1 cellular context compared by ENCODE assay signal in the genomic region with DNA sequence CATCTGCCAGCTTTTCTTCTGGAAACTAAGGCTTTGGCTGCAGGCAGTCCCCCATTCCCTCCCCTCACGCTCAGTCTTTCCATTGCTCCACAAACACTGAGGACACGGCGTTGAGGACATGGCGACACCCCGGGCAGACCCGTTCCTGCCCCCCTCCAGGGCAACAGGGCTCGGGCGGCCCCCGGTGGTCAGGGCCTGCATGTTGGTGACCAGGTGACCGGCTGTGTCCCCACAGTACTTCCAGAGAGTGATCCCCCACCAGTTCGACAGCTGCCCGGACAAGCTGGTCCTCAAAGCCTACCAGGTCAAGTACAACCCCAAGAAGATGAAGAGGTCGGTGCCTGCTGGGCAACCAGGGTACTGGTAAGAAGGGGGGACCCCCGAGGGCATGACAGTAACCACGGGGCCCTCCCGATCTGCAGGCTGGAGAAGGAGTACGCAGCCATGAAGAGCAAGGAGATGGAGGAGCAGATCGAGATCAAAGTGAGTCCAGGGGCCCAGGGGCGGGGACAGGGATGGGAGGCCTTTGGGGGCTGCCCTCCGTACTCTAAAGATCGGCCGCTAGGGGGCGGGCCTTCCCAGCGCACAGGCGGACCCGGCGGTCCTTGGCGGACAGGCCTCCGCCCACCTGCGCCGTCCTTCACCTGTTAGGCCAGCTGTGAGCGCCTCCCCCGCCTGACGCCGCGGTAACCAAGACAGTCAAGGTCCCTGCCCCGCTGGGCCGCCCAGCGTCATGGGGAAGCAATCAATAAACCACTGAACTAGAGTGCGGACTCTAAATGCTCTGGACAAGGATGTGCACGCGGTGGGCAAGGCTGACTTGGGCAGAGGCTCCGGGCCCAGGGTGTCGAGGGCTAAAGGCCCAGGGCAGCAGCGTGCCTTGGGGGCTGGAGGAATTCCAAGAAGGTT.
TF ChIP-seq lines count a peak whose summit lies in the region.

No MANE protein-coding gene starts in this region.

TF ChIP-seq in neural cell, 6 proteins besides CTCF, POLR2A, EP300 and RAD21 (continued from another document):
- TF ChIP-seq, protein P1, sequence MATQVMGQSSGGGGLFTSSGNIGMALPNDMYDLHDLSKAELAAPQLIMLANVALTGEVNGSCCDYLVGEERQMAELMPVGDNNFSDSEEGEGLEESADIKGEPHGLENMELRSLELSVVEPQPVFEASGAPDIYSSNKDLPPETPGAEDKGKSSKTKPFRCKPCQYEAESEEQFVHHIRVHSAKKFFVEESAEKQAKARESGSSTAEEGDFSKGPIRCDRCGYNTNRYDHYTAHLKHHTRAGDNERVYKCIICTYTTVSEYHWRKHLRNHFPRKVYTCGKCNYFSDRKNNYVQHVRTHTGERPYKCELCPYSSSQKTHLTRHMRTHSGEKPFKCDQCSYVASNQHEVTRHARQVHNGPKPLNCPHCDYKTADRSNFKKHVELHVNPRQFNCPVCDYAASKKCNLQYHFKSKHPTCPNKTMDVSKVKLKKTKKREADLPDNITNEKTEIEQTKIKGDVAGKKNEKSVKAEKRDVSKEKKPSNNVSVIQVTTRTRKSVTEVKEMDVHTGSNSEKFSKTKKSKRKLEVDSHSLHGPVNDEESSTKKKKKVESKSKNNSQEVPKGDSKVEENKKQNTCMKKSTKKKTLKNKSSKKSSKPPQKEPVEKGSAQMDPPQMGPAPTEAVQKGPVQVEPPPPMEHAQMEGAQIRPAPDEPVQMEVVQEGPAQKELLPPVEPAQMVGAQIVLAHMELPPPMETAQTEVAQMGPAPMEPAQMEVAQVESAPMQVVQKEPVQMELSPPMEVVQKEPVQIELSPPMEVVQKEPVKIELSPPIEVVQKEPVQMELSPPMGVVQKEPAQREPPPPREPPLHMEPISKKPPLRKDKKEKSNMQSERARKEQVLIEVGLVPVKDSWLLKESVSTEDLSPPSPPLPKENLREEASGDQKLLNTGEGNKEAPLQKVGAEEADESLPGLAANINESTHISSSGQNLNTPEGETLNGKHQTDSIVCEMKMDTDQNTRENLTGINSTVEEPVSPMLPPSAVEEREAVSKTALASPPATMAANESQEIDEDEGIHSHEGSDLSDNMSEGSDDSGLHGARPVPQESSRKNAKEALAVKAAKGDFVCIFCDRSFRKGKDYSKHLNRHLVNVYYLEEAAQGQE (IDR thresholded peaks at IDR 0.05; ENCODE audit: borderline replicate concordance): no peak
- no peak for TF ChIP-seq POLR2AphosphoS5 (IDR thresholded peaks at IDR 0.05)
